ENCODE assay signal across 16 cellular contexts in the genomic region with DNA sequence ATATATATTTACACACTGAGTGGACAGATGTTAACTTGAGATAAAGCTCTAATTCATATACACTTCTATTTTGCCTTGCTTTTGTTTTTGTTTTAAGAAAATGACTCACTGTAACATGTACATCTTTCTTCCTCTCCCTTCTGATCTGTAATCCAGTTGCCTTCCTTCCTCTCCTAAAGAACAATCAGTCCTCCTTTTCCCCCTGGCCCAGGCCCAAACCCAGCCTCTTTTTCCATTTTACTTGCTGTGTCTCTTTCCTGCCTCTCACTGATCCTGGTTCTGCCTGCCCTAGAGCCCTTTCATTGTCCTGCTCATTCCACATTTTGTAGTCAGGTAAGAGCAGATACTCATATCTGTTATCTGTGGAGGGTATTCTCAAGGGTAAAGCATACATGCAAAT. TPM values are rescaled to one million over a fixed set of nuclear protein-coding genes. Genes with fewer than 3 reads are reported as not detected.
DNase-seq lines count a peak whose midpoint lies in the region; ATAC-seq, FAIRE-seq and TF ChIP-seq lines count a peak whose summit lies in the region.
"Had no signal": no experiment of that assay in that cellular context is flagged by ENCODE, and none has a peak within 500 bp of the region (broad histone marks: within the 10 kb centered on the region; RNA-seq: fewer than 3 reads in every experiment).

No MANE protein-coding gene starts in this region.

- no peak for FAIRE-seq in D721Med (lab: Jason Lieb, UNC)
- FAIRE-seq: GM18507 had no signal

- POLR2A ChIA-PET in OCI-LY7 (lab: Charles Lee) = interaction anchor here (0.6 to 0.7 kb wide), 2 partner anchors 26 to 359 kb away, joined by 3 read pairs; no protein-coding TSS in a partner anchor

- H3K79me2 ChIP-seq in OCI-LY7 (ENCODE audit: insufficient read depth, low read depth, low read length) = no peaks in the 10 kb centered on the region

- DNase-seq in COLO829 (ENCODE audit: low spot score) (peak; percentile 83), adrenal gland (peak; percentile 35 to 82 (median 53)), foreskin keratinocyte (peak in 1 of 2 donors; percentile 57), ovary (peak in 4 of 5 donors; percentile 27 to 56 (median 40)), nucleus accumbens (lab: John Stamatoyannopoulos, UW) (no peak), OCI-LY7 (ENCODE audit: low spot score) (no peak), D721Med (ENCODE audit: insufficient read length, low spot score) (no peak), anterior cingulate cortex (lab: John Stamatoyannopoulos, UW) (no peak)
- DNase-seq: ACHN; activated CD8-positive, alpha-beta memory T cell treated with anti-CD3 and anti-CD28 coated beads, Interleukin-2, amount 10 ng/mL, durations not matched to agents 7 days and 5 days; amniotic stem cell; NCI-H1436 treated with DMSO at 0.1 percent for 48 hours; retina had no signal

- H3K9me2 ChIP-seq in OCI-LY7 (ENCODE audit: insufficient read depth, low read length) = no peaks in the 10 kb centered on the region

- H3K27me3 ChIP-seq in adrenal gland (no peaks in the 10 kb centered on the region), foreskin keratinocyte (no peaks in the 10 kb centered on the region), ovary (no peaks in the 10 kb centered on the region)

- H3K27ac ChIP-seq in adrenal gland (no peak overlapping the region), foreskin keratinocyte (no peak overlapping the region), ovary (no peak overlapping the region), OCI-LY7 (ENCODE audit: low read depth, low read length, poor library complexity, severe bottlenecking) (no peak overlapping the region)

- intact Hi-C loops in adrenal gland (cut with DNase I) (no loop called here), ovary (cut with DNase I) (no loop called here), OCI-LY7 (cut with micrococcal nuclease; ENCODE audit: unreplicated experiment) (no loop called here)

- CTCF ChIA-PET in OCI-LY7 (lab: Charles Lee; ENCODE audit: unreplicated experiment) = no interaction called here

- H3K9me3 ChIP-seq in adrenal gland (replicated peaks in 1 of 3) = no peaks in the 10 kb centered on the region
- H3K9me3 ChIP-seq in ovary = no peaks in the 10 kb centered on the region
- H3K9me3 ChIP-seq in OCI-LY7 (ENCODE audit: low read length) = no peaks in the 10 kb centered on the region

- no TSS peak for BruUV-seq in OCI-LY7 (replicated peaks; lab: Mats Ljungman, UMichigan)

- TF ChIP-seq POLR2A in adrenal gland (IDR thresholded peaks at IDR 0.05) (no peak), ovary (IDR thresholded peaks at IDR 0.05) (no peak)

- no peak overlapping the region for H2AFZ ChIP-seq in OCI-LY7 (ENCODE audit: low read length)

- TF ChIP-seq CTCF in adrenal gland (IDR thresholded peaks at IDR 0.05) (no peak), foreskin keratinocyte (conservative IDR thresholded peaks at IDR 0.05) (no peak), ovary (IDR thresholded peaks at IDR 0.05) (no peak), OCI-LY7 (conservative IDR thresholded peaks at IDR 0.05; ENCODE audit: low read length) (no peak), D721Med (IDR thresholded peaks at IDR 0.05; ENCODE audit: insufficient read depth, missing control alignments) (no peak)

- no peak overlapping the region for H3K4me3 ChIP-seq in adrenal gland
- H3K4me3 ChIP-seq in ovary = no peak overlapping the region
- no peak overlapping the region for H3K4me3 ChIP-seq in OCI-LY7 (ENCODE audit: low read depth, low read length, poor library complexity, severe bottlenecking)

- TF ChIP-seq EP300 in ovary (IDR thresholded peaks at IDR 0.05) = no peak

- H3K36me3 ChIP-seq in adrenal gland (replicated peaks in 1 of 2) (no peaks in the 10 kb centered on the region), ovary (no peaks in the 10 kb centered on the region), OCI-LY7 (ENCODE audit: insufficient read depth, low read length) (no peaks in the 10 kb centered on the region)

- no peaks in the 10 kb centered on the region for H4K20me1 ChIP-seq in OCI-LY7 (ENCODE audit: insufficient read depth, low read length)

- H3K4me2 ChIP-seq in OCI-LY7 (ENCODE audit: low read length) = no peak overlapping the region

- no peaks in the 10 kb centered on the region for H3K4me1 ChIP-seq in adrenal gland (replicated peaks in 1 of 2)
- H3K4me1 ChIP-seq in foreskin keratinocyte = peaks cover 10% of the 10 kb centered on the region
- H3K4me1 ChIP-seq in ovary (ENCODE audit: insufficient read depth) = peaks cover 3% of the 10 kb centered on the region
- no peaks in the 10 kb centered on the region for H3K4me1 ChIP-seq in OCI-LY7 (ENCODE audit: insufficient read depth, low read length, poor library complexity, severe bottlenecking)

- peak; percentile 22 for ATAC-seq in foreskin keratinocyte
- ATAC-seq: activated CD8-positive, alpha-beta memory T cell treated with anti-CD3 and anti-CD28 coated beads, Interleukin-2, amount 10 ng/mL, durations not matched to agents 7 days and 5 days had no signal

RNA-seq across cellular contexts. Expression of gene ZAR1L, which starts 50.8 kb away (rescaled TPM):
- total RNA-seq in adrenal gland (not detected), foreskin keratinocyte (not detected in 2 replicates), ovary (not detected), OCI-LY7 (2022) (0.76 and 1.1 TPM in 2 replicates)
- polyA plus RNA-seq in adrenal gland (not detected), foreskin keratinocyte (not detected in 2 replicates), ovary (under 1 TPM in 1 of 2 donors, not detected in 1; 0.36 TPM)
- 0.10 and 0.32 TPM in 2 replicates for total RNA-seq in OCI-LY7 (2014; rRNA removed; shearing (Covaris generic))
- total RNA-seq: activated CD8-positive, alpha-beta memory T cell treated with anti-CD3 and anti-CD28 coated beads, Interleukin-2, amount 10 ng/mL, durations not matched to agents 7 days and 5 days; Daoy; mesothelial cell of epicardium had no signal

RNA-seq across cellular contexts. Expression of gene BRCA2, which starts 50.9 kb away (rescaled TPM):
- total RNA-seq in adrenal gland (1 to 10 TPM in 5 of 8 donors, under 1 TPM in 3; 0.41 to 1.8 (median 1.2) TPM), foreskin keratinocyte (14.1 and 15.2 TPM in 2 replicates), ovary (1 to 10 TPM in 3 of 7 donors, under 1 TPM in 4; 0.36 to 3.3 (median 1.00) TPM), OCI-LY7 (2022) (34.3 and 36.4 TPM in 2 replicates)
- polyA plus RNA-seq in adrenal gland (1 to 10 TPM in 1 of 3 donors, under 1 TPM in 2; 0.07 to 1.4 (median 0.16) TPM), foreskin keratinocyte (1.6 and 2.3 TPM in 2 replicates), ovary (under 1 TPM; 0.53 to 0.55 TPM)
- 16.9 and 25.8 TPM in 2 replicates for total RNA-seq in OCI-LY7 (2014; rRNA removed; shearing (Covaris generic))

Comparison
In these comparisons a context has a peak if more than half of its experiments do, and no peak if none do; other contexts are left out.
1. DNase-seq: peak in COLO829 (single experiment), adrenal gland (7 of 7) and ovary (4 of 5); none in nucleus accumbens (0 of 56), OCI-LY7 (single experiment), D721Med (single experiment) and anterior cingulate cortex (0 of 58).